Comparison of ENCODE assay signal across 11 cellular contexts in the genomic region with DNA sequence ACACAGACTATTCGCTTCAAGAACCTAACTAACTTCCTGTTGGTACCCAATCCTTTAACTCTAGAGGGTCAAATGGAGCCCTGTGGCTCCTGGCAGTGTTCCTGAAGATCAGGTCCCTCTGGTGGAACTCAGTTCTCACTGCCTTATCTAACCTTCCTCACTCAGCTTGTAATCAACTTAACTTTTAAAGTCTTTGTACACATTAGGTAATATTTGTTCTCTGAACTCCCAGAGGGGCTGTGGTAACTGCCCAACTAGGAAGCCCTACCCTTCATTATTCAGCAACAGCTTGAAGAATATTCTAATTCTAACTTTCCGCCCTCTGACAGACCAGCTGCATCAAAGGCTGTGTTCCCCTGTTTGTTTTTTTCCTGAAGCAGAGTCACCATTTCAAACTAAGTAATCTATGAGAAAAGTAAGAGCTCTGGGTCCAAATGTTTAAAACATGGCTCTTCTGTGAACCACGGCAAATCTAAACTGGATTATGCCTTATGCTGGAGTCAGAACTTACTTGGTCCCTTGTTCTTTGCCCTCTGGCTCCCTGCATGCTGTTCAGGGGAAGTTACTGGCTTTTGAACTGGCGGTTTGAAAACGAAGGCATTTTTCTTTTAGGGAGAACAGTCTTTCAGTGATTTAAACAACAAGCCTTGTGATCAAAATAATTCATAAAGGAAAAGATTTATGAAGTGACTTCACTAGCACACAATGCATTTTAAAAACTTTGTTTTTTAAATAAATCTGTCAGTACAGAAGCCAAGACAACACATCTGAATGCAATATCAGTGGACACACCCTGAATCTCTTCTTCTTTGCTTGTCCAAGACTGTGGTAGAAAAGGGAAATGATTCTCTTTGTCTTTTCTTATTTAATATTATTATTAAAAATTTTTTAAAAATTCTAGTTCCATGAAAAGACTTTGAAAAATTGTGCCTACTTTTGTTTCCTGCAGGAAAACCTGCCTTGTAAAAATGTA.
DNase-seq lines count a peak whose midpoint lies in the region; ATAC-seq and TF ChIP-seq lines count a peak whose summit lies in the region.
"Had no signal": no experiment of that assay in that cellular context is flagged by ENCODE, and none has a peak within 500 bp of the region (broad histone marks: within the 10 kb centered on the region; RNA-seq: fewer than 3 reads in every experiment).

No MANE protein-coding gene starts in this region.

- H3K36me3 Mint-ChIP-seq in WTC11 (peaks cover 6% of the 10 kb centered on the region; the same call in 1 of the 2 replicates), osteocyte (ENCODE audit: unreplicated experiment) (peaks cover 7% of the 10 kb centered on the region)

- WGBS in heart right ventricle, 2 donors, result 53 to 55% methylated on average over 5 of the region's 5 CpGs

- POLR2A ChIA-PET in WTC11 (lab: Charles Lee), result no interaction called here

- TF ChIP-seq CTCF in WTC11 (IDR thresholded peaks at IDR 0.05) (no peak), heart right ventricle (IDR thresholded peaks at IDR 0.05) (peak in 5 of 9 donors; percentile 18 to 39 (median 23)), osteocyte (IDR thresholded peaks at IDR 0.05) (no peak)

- H3K27ac Mint-ChIP-seq in WTC11, result no peak overlapping the region
- H3K27ac Mint-ChIP-seq in osteocyte (ENCODE audit: unreplicated experiment), result peak overlapping the region; percentile 94
- H3K27ac Mint-ChIP-seq: activated T-helper 17 cell treated with anti-CD3 and anti-CD28 coated beads, Interleukin-2, amount 50 U/mL, for 72 hours had no signal

- peak; percentile 68 for ATAC-seq in WTC11
- peak; percentile 68 to 94 (median 89) for ATAC-seq in heart right ventricle
- ATAC-seq: activated T-helper 17 cell treated with anti-CD3 and anti-CD28 coated beads, Interleukin-2, amount 50 U/mL, for 72 hours had no signal

- H3K27me3 Mint-ChIP-seq in WTC11 (ENCODE audit: low read depth), result no peaks in the 10 kb centered on the region
- no peaks in the 10 kb centered on the region for H3K27me3 Mint-ChIP-seq in osteocyte (ENCODE audit: unreplicated experiment)
- H3K27me3 Mint-ChIP-seq: activated T-helper 17 cell treated with anti-CD3 and anti-CD28 coated beads, Interleukin-2, amount 50 U/mL, for 72 hours had no signal

- no peaks in the 10 kb centered on the region for H3K36me3 ChIP-seq in heart right ventricle

- H3K4me3 ChIP-seq in heart right ventricle, result peak overlapping the region in 5 of 10 donors; percentile 4 to 23 (median 16)

- H3K4me3 Mint-ChIP-seq in WTC11 (no peak overlapping the region), osteocyte (ENCODE audit: unreplicated experiment) (peak overlapping the region; percentile 49)
- H3K4me3 Mint-ChIP-seq: activated T-helper 17 cell treated with anti-CD3 and anti-CD28 coated beads, Interleukin-2, amount 50 U/mL, for 72 hours had no signal

- DNase-seq in AG08395 (ENCODE audit: low spot score) (peak; percentile 9), WTC11 (ENCODE audit: low spot score) (no peak), heart right ventricle (peak in 1 of 2 donors; percentile 28), osteocyte (ENCODE audit: extremely low spot score, unreplicated experiment) (no peak), NCI-H526 treated with DMSO at 0.1 percent for 48 hours (lab: John Stamatoyannopoulos, UW) (no peak), NCI-H2107 (lab: John Stamatoyannopoulos, UW) (no peak), NCI-H1048 (lab: John Stamatoyannopoulos, UW) (no peak)
- no peak for DNase-seq in activated CD4-positive, alpha-beta T cell treated with anti-CD3 and anti-CD28 coated beads for 48 hours
- DNase-seq: islet precursor cell, NCI-H1436 had no signal

- no peaks in the 10 kb centered on the region for H3K27me3 ChIP-seq in heart right ventricle

- H3K27ac ChIP-seq in heart right ventricle, result peak overlapping the region; percentile 53 to 90 (median 76)

- peaks cover 9% of the 10 kb centered on the region for H3K4me1 Mint-ChIP-seq in WTC11
- H3K4me1 Mint-ChIP-seq in osteocyte (ENCODE audit: unreplicated experiment), result peaks cover 46% of the 10 kb centered on the region

- peaks cover 2 to 35% (median 26%) of the 10 kb centered on the region in 9 donors for H3K4me1 ChIP-seq in heart right ventricle

- H3K9me3 ChIP-seq in heart right ventricle, result peaks cover 0 to 10% (median 0%) of the 10 kb centered on the region in 11 donors

- peaks cover 8% of the 10 kb centered on the region for H3K9me3 Mint-ChIP-seq in WTC11
- peaks cover 9% of the 10 kb centered on the region for H3K9me3 Mint-ChIP-seq in osteocyte (ENCODE audit: unreplicated experiment)
- H3K9me3 Mint-ChIP-seq: activated T-helper 17 cell treated with anti-CD3 and anti-CD28 coated beads, Interleukin-2, amount 50 U/mL, for 72 hours had no signal

- intact Hi-C loops in heart right ventricle (cut with DNase I), result no loop called here

- CTCF ChIA-PET in WTC11 (lab: Charles Lee), result no interaction called here

TF ChIP-seq in WTC11, 78 proteins besides CTCF, POLR2A, EP300 and RAD21:
- TF ChIP-seq, protein P1, sequence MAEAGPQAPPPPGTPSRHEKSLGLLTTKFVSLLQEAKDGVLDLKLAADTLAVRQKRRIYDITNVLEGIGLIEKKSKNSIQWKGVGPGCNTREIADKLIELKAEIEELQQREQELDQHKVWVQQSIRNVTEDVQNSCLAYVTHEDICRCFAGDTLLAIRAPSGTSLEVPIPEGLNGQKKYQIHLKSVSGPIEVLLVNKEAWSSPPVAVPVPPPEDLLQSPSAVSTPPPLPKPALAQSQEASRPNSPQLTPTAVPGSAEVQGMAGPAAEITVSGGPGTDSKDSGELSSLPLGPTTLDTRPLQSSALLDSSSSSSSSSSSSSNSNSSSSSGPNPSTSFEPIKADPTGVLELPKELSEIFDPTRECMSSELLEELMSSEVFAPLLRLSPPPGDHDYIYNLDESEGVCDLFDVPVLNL (CRISPR knock-in tag; IDR thresholded peaks at IDR 0.05; ENCODE audit: borderline replicate concordance, low read depth), result no peak
- TF ChIP-seq, protein P2, sequence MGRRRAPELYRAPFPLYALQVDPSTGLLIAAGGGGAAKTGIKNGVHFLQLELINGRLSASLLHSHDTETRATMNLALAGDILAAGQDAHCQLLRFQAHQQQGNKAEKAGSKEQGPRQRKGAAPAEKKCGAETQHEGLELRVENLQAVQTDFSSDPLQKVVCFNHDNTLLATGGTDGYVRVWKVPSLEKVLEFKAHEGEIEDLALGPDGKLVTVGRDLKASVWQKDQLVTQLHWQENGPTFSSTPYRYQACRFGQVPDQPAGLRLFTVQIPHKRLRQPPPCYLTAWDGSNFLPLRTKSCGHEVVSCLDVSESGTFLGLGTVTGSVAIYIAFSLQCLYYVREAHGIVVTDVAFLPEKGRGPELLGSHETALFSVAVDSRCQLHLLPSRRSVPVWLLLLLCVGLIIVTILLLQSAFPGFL (CRISPR knock-in tag; IDR thresholded peaks at IDR 0.05; ENCODE audit: borderline replicate concordance), result no peak

Comparison
In these comparisons a context has a peak if more than half of its experiments do, and no peak if none do; other contexts are left out.
1. CTCF ChIP-seq: peak in heart right ventricle (5 of 9); none in WTC11 (single experiment) and osteocyte (single experiment).